ENCODE assay signal across 7 cellular contexts in the genomic region with DNA sequence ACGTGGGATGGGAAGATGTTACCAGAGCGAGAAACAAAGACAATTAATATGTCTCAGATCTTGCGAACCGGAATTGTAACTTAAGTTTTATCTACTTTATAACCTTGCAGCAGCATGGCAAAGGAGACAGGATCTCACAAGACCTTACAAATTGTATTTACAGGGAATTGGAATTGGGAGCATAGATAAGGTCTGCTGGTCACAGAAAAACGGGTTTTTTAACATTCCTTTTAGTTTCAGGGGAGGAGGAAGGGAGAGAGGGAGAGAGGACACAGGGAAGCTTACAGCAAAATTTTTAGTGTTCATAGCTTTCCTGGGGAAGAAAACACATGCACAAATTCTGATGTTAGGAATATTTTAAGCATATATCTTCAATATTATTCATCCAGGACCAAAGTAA. TPM values are rescaled to one million over a fixed set of nuclear protein-coding genes. Genes with fewer than 3 reads are reported as not detected.
DNase-seq lines count a peak whose midpoint lies in the region; ATAC-seq, FAIRE-seq and TF ChIP-seq lines count a peak whose summit lies in the region.
"Not testable (repeated sequence)": the region's sequence is repeated elsewhere in the genome, so short reads cannot be mapped to it uniquely, and the experiment has no call there.

No MANE protein-coding gene starts in this region.

- H3K4me3 ChIP-seq in hepatocyte, pancreas: not testable (repeated sequence)

- H3K27ac Mint-ChIP-seq in mesothelial cell of epicardium (peak overlapping the region; percentile 87), progenitor cell of endocrine pancreas (peak overlapping the region; percentile 88)

- not testable (repeated sequence) for FAIRE-seq in pancreas (lab: Jason Lieb, UNC)

- whole genome bisulfite sequencing in hepatocyte (ENCODE audit: low lambda C conversion rate, missing lambda C conversion rate) = 27% methylated on average over 5 of the region's 5 CpGs
- 38 to 48% methylated on average over 5 of the region's 5 CpGs for WGBS in pancreas, 2 donors

- not testable (repeated sequence) for H3K79me2 ChIP-seq in hepatocyte

- not testable (repeated sequence) for H3K36me3 ChIP-seq in hepatocyte (replicated peaks; ENCODE audit: insufficient read depth, low read depth); pancreas

- not testable (repeated sequence) for H3K36me3 Mint-ChIP-seq in mesothelial cell of epicardium; progenitor cell of endocrine pancreas (ENCODE audit: insufficient read depth)

- intact Hi-C loops in pancreas (cut with DNase I) = not testable (repeated sequence)

- H3K4me3 Mint-ChIP-seq in mesothelial cell of epicardium (peak overlapping the region; percentile 20), progenitor cell of endocrine pancreas (ENCODE audit: low read depth) (peak overlapping the region; percentile 5)

- peak overlapping the region; percentile 98 for H3K27ac ChIP-seq in VCaP
- H3K27ac ChIP-seq in hepatocyte = not testable (repeated sequence)
- H3K27ac ChIP-seq in pancreas = peak overlapping the region in 3 of 4 donors; percentile 16 to 64 (median 63)

- not testable (repeated sequence) for H3K9me3 Mint-ChIP-seq in mesothelial cell of epicardium; progenitor cell of endocrine pancreas (ENCODE audit: low read depth)

- H2AFZ ChIP-seq in hepatocyte = not testable (repeated sequence)

- not testable (repeated sequence) for H3K27me3 ChIP-seq in hepatocyte, pancreas

- not testable (repeated sequence) for TF ChIP-seq CTCF in VCaP (conservative IDR thresholded peaks at IDR 0.05); hepatocyte (IDR thresholded peaks at IDR 0.05; ENCODE audit: poor library complexity); mesothelial cell of epicardium (IDR thresholded peaks at IDR 0.05; ENCODE audit: unreplicated experiment); pancreas (IDR thresholded peaks at IDR 0.05); progenitor cell of endocrine pancreas (IDR thresholded peaks at IDR 0.05; ENCODE audit: unreplicated experiment)

- H3K4me1 ChIP-seq in hepatocyte (ENCODE audit: insufficient read depth); pancreas: not testable (repeated sequence)

- H3K4me2 ChIP-seq in hepatocyte = peak overlapping the region; percentile 43

- not testable (repeated sequence) for ATAC-seq in pancreas

- not testable (repeated sequence) for H3K9me3 ChIP-seq in hepatocyte (ENCODE audit: low read depth); pancreas

- DNase-seq in ELF-1 (ENCODE audit: low read depth, low spot score) = peak; percentile 33
- not testable (repeated sequence) for DNase-seq in hepatocyte (ENCODE audit: low spot score); mesothelial cell of epicardium (ENCODE audit: low spot score in 2 of 2, unreplicated experiment in 2 of 2); pancreas; progenitor cell of endocrine pancreas (ENCODE audit: low spot score, unreplicated experiment)

- H3K4me1 Mint-ChIP-seq in mesothelial cell of epicardium (peaks cover 29% of the 10 kb centered on the region), progenitor cell of endocrine pancreas (ENCODE audit: low read depth) (peaks cover 32% of the 10 kb centered on the region)

- H4K20me1 ChIP-seq in hepatocyte (ENCODE audit: insufficient read depth, poor library complexity, severe bottlenecking) = not testable (repeated sequence)

- not testable (repeated sequence) for TF ChIP-seq EP300 in Ishikawa (IDR thresholded peaks at IDR 0.05; ENCODE audit: borderline replicate concordance)

- not testable (repeated sequence) for H3K27me3 Mint-ChIP-seq in mesothelial cell of epicardium (ENCODE audit: low read depth); progenitor cell of endocrine pancreas

- not testable (repeated sequence) for H3K9me2 ChIP-seq in hepatocyte (replicated peaks; ENCODE audit: insufficient read depth)

- TF ChIP-seq RAD21 in Ishikawa (IDR thresholded peaks at IDR 0.05; ENCODE audit: low read depth) = not testable (repeated sequence)

TF ChIP-seq in Ishikawa, 13 proteins besides CTCF, POLR2A, EP300 and RAD21:
- TF ChIP-seq TEAD4 (IDR thresholded peaks at IDR 0.05) = peak; percentile 50

RNA-seq across cellular contexts. Expression of a gene that starts 32.7 kb away (rescaled TPM):
- total RNA-seq in hepatocyte (86.3 and 94.6 TPM in 2 replicates), mesothelial cell of epicardium (133 to 141 TPM (median 139 TPM) in 3 replicates), pancreas (10 to 100 TPM; 41.6 to 70.5 (median 45.9) TPM), progenitor cell of endocrine pancreas (133 and 140 TPM in 2 replicates)
- polyA plus RNA-seq in hepatocyte (59.4 and 69.4 TPM in 2 replicates), pancreas (10 to 100 TPM; 17.4 to 34.3 TPM)
